Comparison of ENCODE assay signal across 11 cellular contexts in the genomic region with DNA sequence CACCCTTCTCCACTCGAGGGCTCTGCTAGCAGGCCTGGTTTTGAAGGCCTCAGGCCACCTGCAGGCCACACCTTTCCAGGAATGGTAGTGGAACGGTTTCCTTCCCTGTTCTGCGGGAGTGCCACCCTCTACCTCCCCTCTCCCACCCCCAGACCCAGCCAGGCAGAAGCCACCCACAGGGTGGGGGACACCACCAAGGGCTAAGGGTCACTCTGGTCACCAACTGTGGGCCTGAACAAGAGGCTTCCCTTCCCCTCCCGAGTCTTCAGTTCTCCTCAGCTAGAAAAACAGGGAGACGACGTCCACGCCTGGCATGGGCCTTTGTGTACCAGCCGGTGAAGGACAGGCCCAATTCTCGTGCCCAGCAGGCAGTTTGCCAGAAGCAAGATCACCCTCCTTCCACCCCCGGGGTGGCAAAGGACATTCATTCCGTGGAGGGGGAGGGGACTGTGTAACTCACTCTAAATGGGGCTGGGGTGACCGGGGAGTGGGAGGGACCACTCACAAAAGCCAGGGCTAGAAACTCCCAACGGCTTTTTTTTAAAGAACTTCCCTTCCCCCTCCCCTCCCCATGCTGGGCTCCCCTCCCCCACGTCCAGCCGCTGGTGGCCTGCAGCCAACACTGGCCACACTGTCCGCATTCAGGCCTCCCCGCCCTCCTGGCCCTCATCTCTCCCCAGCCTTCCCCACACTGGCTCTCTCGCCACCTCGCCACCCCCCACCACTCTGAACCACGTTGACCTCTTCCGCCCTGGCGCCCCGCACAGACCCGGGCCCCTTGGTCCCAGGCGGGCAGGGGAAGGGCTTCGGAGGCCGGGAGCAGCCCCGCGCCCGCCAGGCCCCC. TPM values are rescaled to one million over a fixed set of nuclear protein-coding genes. Genes with fewer than 3 reads are reported as not detected.
DNase-seq lines count a peak whose midpoint lies in the region; ATAC-seq and TF ChIP-seq lines count a peak whose summit lies in the region.
"Had no signal": no experiment of that assay in that cellular context is flagged by ENCODE, and none has a peak within 500 bp of the region (broad histone marks: within the 10 kb centered on the region; RNA-seq: fewer than 3 reads in every experiment).

No MANE protein-coding gene starts in this region.

- no peak overlapping the region for H3K23ac ChIP-seq in IMR-90 (ENCODE audit: low read depth, low read length)

- peak overlapping the region; percentile 52 for H2AFZ ChIP-seq in IMR-90 (replicated peaks; ENCODE audit: low read length, poor library complexity)

- no peak overlapping the region; the same call in 1 of the 2 replicates for H3K4me2 ChIP-seq in IMR-90 (ENCODE audit: low read depth, low read length)

- no peak overlapping the region for H3K4me3 ChIP-seq in IMR-90 (ENCODE audit: insufficient read depth, low read depth, low read length)
- H3K4me3 ChIP-seq in sigmoid colon = peak overlapping the region in 2 of 4 donors; percentile 35 to 38
- no peak overlapping the region for H3K4me3 ChIP-seq in brain microvascular endothelial cell (ENCODE audit: low read depth, low read length)
- H3K4me3 ChIP-seq: GM12878 had no signal

- H3K27ac ChIP-seq in IMR-90 (ENCODE audit: insufficient read depth, low read length) = no peak overlapping the region
- H3K27ac ChIP-seq in sigmoid colon = peak overlapping the region in 3 of 4 donors; percentile 18 to 64 (median 51)
- H3K27ac ChIP-seq in brain microvascular endothelial cell = no peak overlapping the region

- peak overlapping the region; percentile 70 for H2AK9ac ChIP-seq in IMR-90 (replicated peaks; ENCODE audit: low read depth, low read length, poor library complexity)

- peak overlapping the region; percentile 49; the same call in 1 of the 2 replicates for H4K91ac ChIP-seq in IMR-90 (ENCODE audit: insufficient read depth, low read depth, low read length)

- BruUV-seq in IMR-90 (replicated peaks; lab: Mats Ljungman, UMichigan) = no TSS peak

- WGBS in IMR-90 (ENCODE audit: extremely low coverage in 2 of 2, insufficient read length in 1 of 2), 2 experiments = 100% methylated on average over 3 of the region's 30 CpGs; no CpG with 5 or more reads in 1 of the 2 experiments
- WGBS in sigmoid colon, 2 donors = 23 to 41% methylated on average over 30 of the region's 30 CpGs

- no peak overlapping the region for H3K18ac ChIP-seq in IMR-90 (ENCODE audit: low read depth, low read length)

- peak overlapping the region; percentile 77; the same call in 1 of the 2 replicates for H2BK120ac ChIP-seq in IMR-90 (ENCODE audit: low read depth, low read length)

- peaks cover 14% of the 10 kb centered on the region for H3K9me1 ChIP-seq in IMR-90 (ENCODE audit: insufficient read depth, low read length)

- H3K36me3 ChIP-seq in IMR-90 (ENCODE audit: control insufficient read depth, insufficient read depth, low read length) (peaks cover 21% of the 10 kb centered on the region; the same call in 1 of the 2 replicates), sigmoid colon (peaks cover 9 to 26% (median 16%) of the 10 kb centered on the region in 4 donors), brain microvascular endothelial cell (replicated peaks) (peaks cover 18% of the 10 kb centered on the region)

- in situ Hi-C loops in IMR-90 (cut with MboI; ENCODE audit: low sequenced_read_pairs) = no loop called here
- in situ Hi-C loops in brain microvascular endothelial cell (cut with HindIII; ENCODE audit: low pct_ligation_motif_present, low sequenced_read_pairs) = no loop called here

- peaks cover 39% of the 10 kb centered on the region for H4K20me1 ChIP-seq in IMR-90 (ENCODE audit: insufficient read depth, low read length)

- H3K9me3 ChIP-seq in IMR-90 (ENCODE audit: control insufficient read depth, insufficient read depth, low read length) = no peaks in the 10 kb centered on the region
- H3K9me3 ChIP-seq in sigmoid colon = no peaks in the 10 kb centered on the region

- no peak for TF ChIP-seq EP300 in sigmoid colon (IDR thresholded peaks at IDR 0.05)

- H2BK20ac ChIP-seq in IMR-90 (ENCODE audit: low read depth, low read length) = 0 out of 2 replicates have a peak overlapping the region, but pooled peaks have one; percentile 34

- peak overlapping the region; percentile 37 for H3K14ac ChIP-seq in IMR-90 (replicated peaks; ENCODE audit: low read depth, low read length)

- peaks cover 16% of the 10 kb centered on the region for H3K4me1 ChIP-seq in IMR-90 (ENCODE audit: control insufficient read depth, insufficient read depth, low read length)
- H3K4me1 ChIP-seq in sigmoid colon = peaks cover 0 to 34% (median 29%) of the 10 kb centered on the region in 4 donors

- H3K4ac ChIP-seq in IMR-90 (ENCODE audit: low read depth, low read length) = peak overlapping the region; percentile 47

- TF ChIP-seq RAD21 in IMR-90 (IDR thresholded peaks at IDR 0.05; ENCODE audit: low read length) = no peak

- peaks cover 1 to 35% of the 10 kb centered on the region in 2 experiments for H3K79me1 ChIP-seq in IMR-90 (ENCODE audit: low read depth in 1 of 2, low read length in 2 of 2)

- TF ChIP-seq POLR2A in IMR-90 (IDR thresholded peaks at IDR 0.05; ENCODE audit: low read depth, low read length) = no peak
- no peak for TF ChIP-seq POLR2A in sigmoid colon (IDR thresholded peaks at IDR 0.05)

- peak overlapping the region in 1 of 2 experiments; percentile 25; a peak in 1 of 4 replicates for H4K8ac ChIP-seq in IMR-90 (ENCODE audit: low read depth in 2 of 2, low read length in 2 of 2)

- intact Hi-C loops in IMR-90 (cut with micrococcal nuclease) = no loop called here
- intact Hi-C loops in sigmoid colon (cut with DNase I) = no loop called here

- peak overlapping the region; percentile 85 for H2AK5ac ChIP-seq in IMR-90 (ENCODE audit: low read depth, low read length)

- H3K56ac ChIP-seq in IMR-90 (ENCODE audit: extremely low read depth, insufficient read depth, low read length) = no peak overlapping the region

- no peak overlapping the region for H3K9ac ChIP-seq in IMR-90 (ENCODE audit: low read depth, low read length)

- H3K27me3 ChIP-seq in IMR-90 (ENCODE audit: control insufficient read depth, insufficient read depth, low read length) (no peaks in the 10 kb centered on the region), sigmoid colon (peaks cover 0 to 40% (median 15%) of the 10 kb centered on the region in 3 donors), brain microvascular endothelial cell (replicated peaks) (no peaks in the 10 kb centered on the region)

- ATAC-seq in IMR-90 (ENCODE audit: low read depth) (peak; percentile 23), GM19023 (IDR thresholded peaks at IDR 0.05; ENCODE audit: unreplicated experiment) (no peak), HG02973 (IDR thresholded peaks at IDR 0.05; ENCODE audit: unreplicated experiment) (no peak)
- ATAC-seq: effector memory CD8-positive, alpha-beta T cell had no signal

- dilution Hi-C loops in IMR-90 (cut with HindIII; ENCODE audit: low sequenced_read_pairs, unreplicated experiment) = no loop called here

- POLR2A ChIA-PET in IMR-90 (lab: Charles Lee; ENCODE audit: unreplicated experiment) = no interaction called here

- TF ChIP-seq CTCF in IMR-90 (conservative IDR thresholded peaks at IDR 0.05; ENCODE audit: low read depth, low read length) (no peak), sigmoid colon (IDR thresholded peaks at IDR 0.05) (no peak), brain microvascular endothelial cell (IDR thresholded peaks at IDR 0.05; ENCODE audit: low read depth, low read length, missing control alignments) (no peak)

- H2BK15ac ChIP-seq in IMR-90 (ENCODE audit: low read depth, low read length) = no peak overlapping the region

- H4K5ac ChIP-seq in IMR-90 (ENCODE audit: low read depth, low read length) = no peak overlapping the region; the same call in 1 of the 2 replicates

- CTCF ChIA-PET in IMR-90 (lab: Yijun Ruan, JAX) = no interaction called here

- DNase-seq in IMR-90 (no peak), cerebellar cortex (ENCODE audit: low spot score) (peak; percentile 19), islet precursor cell (peak; percentile 72), sigmoid colon (peak; percentile 85), brain microvascular endothelial cell (no peak)
- DNase-seq in stimulated activated CD4-positive, alpha-beta T cell treated with anti-CD3 and anti-CD28 coated beads, Interleukin-4, amount 100 ng/mL, for 24 hours = no peak
- DNase-seq: effector memory CD8-positive, alpha-beta T cell; T-helper 9 cell had no signal

- H2BK5ac ChIP-seq in IMR-90 (ENCODE audit: low read depth, low read length, poor library complexity, severe bottlenecking) = no peak overlapping the region

TF ChIP-seq in IMR-90, 13 proteins besides CTCF, POLR2A, EP300 and RAD21 (continues in another document):
- TF ChIP-seq MAZ (IDR thresholded peaks at IDR 0.05; ENCODE audit: borderline replicate concordance, low read depth, low read length) = no peak
- no peak for TF ChIP-seq MXI1 (IDR thresholded peaks at IDR 0.05; ENCODE audit: borderline replicate concordance, low read depth, low read length)
- TF ChIP-seq CHD1 (IDR thresholded peaks at IDR 0.05; ENCODE audit: low read depth, low read length) = no peak
- no peak for TF ChIP-seq FOS (IDR thresholded peaks at IDR 0.05; ENCODE audit: low read depth, low read length)
- TF ChIP-seq RFX5 (IDR thresholded peaks at IDR 0.05; ENCODE audit: low read depth, low read length) = no peak
- no peak for TF ChIP-seq RCOR1 (IDR thresholded peaks at IDR 0.05; ENCODE audit: insufficient replicate concordance, low read length)
- TF ChIP-seq NFE2L2 (IDR thresholded peaks at IDR 0.05; ENCODE audit: low read depth, low read length) = no peak
- no peak for TF ChIP-seq MAFK (IDR thresholded peaks at IDR 0.05; ENCODE audit: low read depth, low read length)
- no peak for TF ChIP-seq CEBPB (IDR thresholded peaks at IDR 0.05; ENCODE audit: low read depth, low read length)

RNA-seq across cellular contexts. Expression of a gene that starts 7.7 kb away (rescaled TPM):
- total RNA-seq in IMR-90 (2012; rRNA removed) (3.2 and 5.3 TPM in 2 replicates), sigmoid colon (1 to 10 TPM; 6.1 to 9.8 (median 7.5) TPM)
- polyA plus RNA-seq in IMR-90 (2012; rRNA removed) (9.4 and 12.9 TPM in 2 replicates), sigmoid colon (10 to 100 TPM in 1 of 3 donors, 1 to 10 TPM in 2; 3.5 to 14.2 (median 8.4) TPM)
- 13.2 and 18.5 TPM in 2 replicates for polyA plus RNA-seq in IMR-90 (2012; cell fraction: cytosol; rRNA removed)
- polyA plus RNA-seq in IMR-90 (2012; cell fraction: nucleus; rRNA removed; ENCODE audit: low replicate concordance) = 21.8 and 29.2 TPM in 2 replicates

RNA-seq across cellular contexts. Expression of a gene that starts 34.7 kb away (rescaled TPM):
- total RNA-seq in IMR-90 (2012; rRNA removed) (5.3 and 5.4 TPM in 2 replicates), sigmoid colon (1 to 10 TPM in 2 of 4 donors, under 1 TPM in 2; 0.28 to 1.8 (median 1.2) TPM)
- polyA plus RNA-seq in IMR-90 (2012; rRNA removed) (2.4 and 3.2 TPM in 2 replicates), sigmoid colon (1 to 10 TPM; 2.4 to 5.6 (median 4.9) TPM)
- polyA plus RNA-seq in IMR-90 (2012; cell fraction: cytosol; rRNA removed) = 0.49 and 1.0 TPM in 2 replicates
- polyA plus RNA-seq in IMR-90 (2012; cell fraction: nucleus; rRNA removed; ENCODE audit: low replicate concordance) = 1.4 and 2.6 TPM in 2 replicates

RNA-seq across cellular contexts. Expression of a gene that starts 53.6 kb away (rescaled TPM):
- total RNA-seq in IMR-90 (2012; rRNA removed) = 2.0 and 2.2 TPM in 2 replicates
- 3.2 and 4.0 TPM in 2 replicates for polyA plus RNA-seq in IMR-90 (2012; rRNA removed)
- 2.9 and 4.0 TPM in 2 replicates for polyA plus RNA-seq in IMR-90 (2012; cell fraction: cytosol; rRNA removed)
- 4.3 and 7.7 TPM in 2 replicates for polyA plus RNA-seq in IMR-90 (2012; cell fraction: nucleus; rRNA removed; ENCODE audit: low replicate concordance)
- total RNA-seq in sigmoid colon = under 1 TPM in 3 of 4 donors, not detected in 1; 0.33 to 0.95 (median 0.36) TPM
- polyA plus RNA-seq in sigmoid colon = 1 to 10 TPM in 1 of 3 donors, under 1 TPM in 2; under 0.01 to 2.0 (median 0.23) TPM

Comparison
In these comparisons a context has a peak if more than half of its experiments do, and no peak if none do; other contexts are left out.
1. DNase-seq: peak in cerebellar cortex (single experiment), islet precursor cell (single experiment) and sigmoid colon (single experiment); none in IMR-90 (single experiment), brain microvascular endothelial cell (single experiment) and stimulated activated CD4-positive, alpha-beta T cell treated with anti-CD3 and anti-CD28 coated beads, Interleukin-4, amount 100 ng/mL, for 24 hours (single experiment).
2. H3K27ac ChIP-seq: peak in sigmoid colon (3 of 4); none in IMR-90 (single experiment) and brain microvascular endothelial cell (single experiment).